ENCODE assay signal across 1 cellular context in genomic region chr19:47151627-47152026, GRCh38.
TF ChIP-seq lines count a peak whose summit lies in the region.

No MANE protein-coding gene starts in this region.

TF ChIP-seq in HCT116, 20 proteins besides CTCF, POLR2A, EP300 and RAD21 (continued from another document):
- TF ChIP-seq ATF3 (IDR thresholded peaks at IDR 0.05) (no peak), JUND (IDR thresholded peaks at IDR 0.05) (no peak), ZNF274 (IDR thresholded peaks at IDR 0.05; ENCODE audit: low read depth, low read length) (no peak), FOSL1 (IDR thresholded peaks at IDR 0.05; ENCODE audit: low read depth) (no peak), POLR2AphosphoS5 (IDR thresholded peaks at IDR 0.05; ENCODE audit: low read depth, low read length) (no peak), SP1 (IDR thresholded peaks at IDR 0.05; ENCODE audit: low read depth) (no peak), SIN3A (IDR thresholded peaks at IDR 0.05; ENCODE audit: low read depth) (no peak), CEBPB (IDR thresholded peaks at IDR 0.05; ENCODE audit: low read depth) (no peak), EZH2phosphoT487 (IDR thresholded peaks at IDR 0.05; ENCODE audit: borderline replicate concordance) (no peak), EGR1 (IDR thresholded peaks at IDR 0.05; ENCODE audit: low read depth) (no peak), CBX3 (IDR thresholded peaks at IDR 0.05; ENCODE audit: low read depth) (no peak), ZBTB33 (IDR thresholded peaks at IDR 0.05; ENCODE audit: extremely low read depth, insufficient replicate concordance, low read length) (no peak), TCF7L2 (IDR thresholded peaks at IDR 0.05; ENCODE audit: borderline replicate concordance, extremely low read depth, insufficient read depth, insufficient read length) (no peak), ELF1 (IDR thresholded peaks at IDR 0.05; ENCODE audit: borderline replicate concordance, low read depth) (no peak), ZFX (IDR thresholded peaks at IDR 0.05) (no peak)
